8 cellular contexts compared by ENCODE assay signal in genomic region chr2:101251844-101252407, GRCh38. TPM values are rescaled to one million over a fixed set of nuclear protein-coding genes. Genes with fewer than 3 reads are reported as not detected.
DNase-seq lines count a peak whose midpoint lies in the region; ATAC-seq, FAIRE-seq and TF ChIP-seq lines count a peak whose summit lies in the region.

No MANE protein-coding gene starts in this region.

- no peak for TF ChIP-seq POLR2A in K562 (conservative IDR thresholded peaks at IDR 0.05)

- H3K27ac Mint-ChIP-seq in immature natural killer cell = peak overlapping the region; percentile 90 to 99 (median 96)

- peak overlapping the region; percentile 72 to 89 for H3K9ac ChIP-seq in K562 (ENCODE audit: insufficient read depth in 1 of 2, low read depth in 2 of 2, low read length in 2 of 2)

- peak overlapping the region; percentile 97 for H3K4me3 ChIP-seq in K562

- H4K20me1 ChIP-seq in K562 (replicated peaks; ENCODE audit: control insufficient read depth, insufficient read depth, low read length) = 0 out of 2 replicates have a peak, but pooled peaks cover 7% of the 10 kb centered on the region

- H3K27me3 Mint-ChIP-seq in immature natural killer cell (ENCODE audit: low read depth in 3 of 3) = peaks cover 12 to 24% (median 17%) of the 10 kb centered on the region in 3 donors

- H3K4me2 ChIP-seq in K562 (ENCODE audit: insufficient read depth, low read length) = peak overlapping the region; percentile 83

- TF ChIP-seq CTCF in C4-2B (conservative IDR thresholded peaks at IDR 0.05) (peak; percentile 84), K562 (IDR thresholded peaks at IDR 0.05 in 2 of 3, conservative IDR thresholded peaks at IDR 0.05 in 1 of 3; ENCODE audit: insufficient read depth in 2 of 3, low read depth in 1 of 3, low read length in 3 of 3) (peak; percentile 34 to 58 (median 43))

- TSS peak; percentile 91 for BruUV-seq in K562 (replicated peaks; lab: Mats Ljungman, UMichigan)

- H2AFZ ChIP-seq in K562 (ENCODE audit: low read depth, low read length) = peak overlapping the region; percentile 99

- 31% methylated on average over 16 of the region's 16 CpGs for WGBS in K562 (ENCODE audit: insufficient coverage, low coverage, missing lambda C conversion rate)

- H3K4me1 ChIP-seq in K562 (replicated peaks in 1 of 2; ENCODE audit: control insufficient read depth in 2 of 2, insufficient read depth in 2 of 2, low read length in 2 of 2) = peaks cover 22 to 23% of the 10 kb centered on the region in 2 experiments

- TF ChIP-seq RAD21 in K562 (CRISPR knock-in tag; conservative IDR thresholded peaks at IDR 0.05 in 1 of 2, IDR thresholded peaks at IDR 0.05 in 1 of 2) = peak in 1 of 2 experiments; percentile 16; a peak in 2 of 4 replicates

- peaks cover 0 to 3% (median 0%) of the 10 kb centered on the region in 3 donors for H3K36me3 Mint-ChIP-seq in immature natural killer cell

- no peaks in the 10 kb centered on the region for H3K27me3 ChIP-seq in K562 (ENCODE audit: control insufficient read depth in 2 of 2, insufficient read depth in 2 of 2, low read length in 2 of 2)

- CTCF ChIA-PET in K562 (lab: Yijun Ruan, JAX; ENCODE audit: low intra/inter-chr PET ratio) = interaction anchor here (0.5 to 1.2 kb wide), 3 partner anchors 216 to 274 kb away, joined by 3 to 5 read pairs (median 3); no protein-coding TSS in a partner anchor

- peaks cover 38 to 49% of the 10 kb centered on the region in 2 donors for H3K4me1 Mint-ChIP-seq in immature natural killer cell

- in situ Hi-C loops in K562 (cut with MboI) = no loop called here

- H3K27ac ChIP-seq in C4-2B = peak overlapping the region; percentile 97
- H3K27ac ChIP-seq in K562 (ENCODE audit: extremely low read depth, low read depth, low read length) = peak overlapping the region; percentile 81

- peak; percentile 52 for ATAC-seq in GM19035 (IDR thresholded peaks at IDR 0.05; ENCODE audit: unreplicated experiment)
- peak; percentile 45 for ATAC-seq in HG03175 (IDR thresholded peaks at IDR 0.05; ENCODE audit: unreplicated experiment)
- peak; percentile 80 for ATAC-seq in K562

- no peak for TF ChIP-seq EP300 in K562 (IDR thresholded peaks at IDR 0.05; ENCODE audit: low read length)

- H3K36me3 ChIP-seq in K562 (ENCODE audit: control insufficient read depth, insufficient read depth, low read length) = peaks cover 16% of the 10 kb centered on the region; the same call in 2 of the 3 replicates

- peak overlapping the region; percentile 92 to 99 (median 96) for H3K4me3 Mint-ChIP-seq in immature natural killer cell

- FAIRE-seq in K562 (lab: Jason Lieb, UNC) = peak; percentile 52

- peak; percentile 33 for DNase-seq in NCI-H748 treated with DMSO at 0.1 percent for 48 hours (lab: John Stamatoyannopoulos, UW)
- DNase-seq in K562 (ENCODE audit: extremely low read depth in 1 of 4, low spot score in 3 of 4) = peak in 1 of 4 experiments; percentile 31
- DNase-seq in immature natural killer cell = no peak
- DNase-seq in stimulated activated CD8-positive, alpha-beta memory T cell treated with anti-CD3 and anti-CD28 coated beads, Interleukin-4, amount 100 ng/mL, for 48 hours = peak; percentile 34
- no peak for DNase-seq in SKM-1 treated with dmso at 0.1 percent for 144 hours (lab: John Stamatoyannopoulos, UW; ENCODE audit: unreplicated experiment)

- H3K9me3 ChIP-seq in K562 (replicated peaks; ENCODE audit: control insufficient read depth, insufficient read depth, low read depth, low read length) = peaks cover 4% of the 10 kb centered on the region; the same call in 1 of the 2 replicates

- POLR2A ChIA-PET in K562 (lab: Yijun Ruan, JAX) = interaction anchor here (0.7 to 1.8 kb wide), 5 partner anchors 8 to 1002 kb away, joined by 3 to 7 read pairs (median 4); partner anchors contain the start of gene RPL31

- intact Hi-C loops in K562 (cut with micrococcal nuclease) = loop anchor here (2.0 to 5.0 kb wide), 2 partner anchors 100 to 239 kb away; partner anchors contain the start of gene TBC1D8

- H3K79me2 ChIP-seq in K562 (ENCODE audit: control insufficient read depth, insufficient read depth, low read length) = peaks cover 37% of the 10 kb centered on the region

- H3K9me3 Mint-ChIP-seq in immature natural killer cell = no peaks in the 10 kb centered on the region

- no peaks in the 10 kb centered on the region for H3K9me1 ChIP-seq in K562 (ENCODE audit: control insufficient read depth, insufficient read depth, low read length)

TF ChIP-seq in K562, 482 proteins besides CTCF, POLR2A, EP300 and RAD21:
- TF ChIP-seq TAF9B (IDR thresholded peaks at IDR 0.05; ENCODE audit: partially characterized antibody) = peak; percentile 8
- TF ChIP-seq RB1 (IDR thresholded peaks at IDR 0.05; ENCODE audit: low read depth) = 0 out of 2 replicates have a peak, but pooled peaks have one; percentile 37
- TF ChIP-seq ERF (CRISPR knock-in tag; IDR thresholded peaks at IDR 0.05) = 0 out of 2 replicates have a peak, but pooled peaks have one; percentile 21
- no peak for TF ChIP-seq KLF10 (CRISPR knock-in tag; IDR thresholded peaks at IDR 0.05)
- TF ChIP-seq FOXP1 (CRISPR knock-in tag; IDR thresholded peaks at IDR 0.05) = no peak
- TF ChIP-seq HNRNPLL (IDR thresholded peaks at IDR 0.05; ENCODE audit: low read depth, low read length, poor library complexity, severe bottlenecking) = peak; percentile 0
- TF ChIP-seq, protein P1, sequence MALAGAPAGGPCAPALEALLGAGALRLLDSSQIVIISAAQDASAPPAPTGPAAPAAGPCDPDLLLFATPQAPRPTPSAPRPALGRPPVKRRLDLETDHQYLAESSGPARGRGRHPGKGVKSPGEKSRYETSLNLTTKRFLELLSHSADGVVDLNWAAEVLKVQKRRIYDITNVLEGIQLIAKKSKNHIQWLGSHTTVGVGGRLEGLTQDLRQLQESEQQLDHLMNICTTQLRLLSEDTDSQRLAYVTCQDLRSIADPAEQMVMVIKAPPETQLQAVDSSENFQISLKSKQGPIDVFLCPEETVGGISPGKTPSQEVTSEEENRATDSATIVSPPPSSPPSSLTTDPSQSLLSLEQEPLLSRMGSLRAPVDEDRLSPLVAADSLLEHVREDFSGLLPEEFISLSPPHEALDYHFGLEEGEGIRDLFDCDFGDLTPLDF (CRISPR knock-in tag; IDR thresholded peaks at IDR 0.05) = 0 out of 2 replicates have a peak, but pooled peaks have one; percentile 20

RNA-seq across cellular contexts. Expression of gene CNOT11, which starts 0.8 kb away (rescaled TPM):
- total RNA-seq in K562 (2011; cell fraction: chromatin; rRNA removed; ENCODE audit: low replicate concordance) = 56.3 and 58.9 TPM in 2 replicates
- total RNA-seq in K562 (2011; cell fraction: nucleolus; rRNA removed) = 33.7 and 34.5 TPM in 2 replicates
- total RNA-seq in K562 (2011; cell fraction: nucleoplasm; rRNA removed) = 34.8 and 41.8 TPM in 2 replicates
- total RNA-seq in K562 (2014; rRNA removed) (44.2 and 59.8 TPM in 2 replicates), K562 (2014; rRNA removed; fragmentation: Illumina TruSeq; extraction: Trizol) (64.2 and 70.6 TPM in 2 replicates), K562 (2015; rRNA removed; fragmentation: Illumina TruSeq; extraction: Trizol) (91.9 and 92.9 TPM in 2 replicates), K562 (2021) (61.5 and 66.2 TPM in 2 replicates)
- polyA plus RNA-seq in K562 (2011; rRNA removed) (89.1 and 105 TPM in 2 replicates), K562 (2014; fragmentation: Illumina TruSeq; extraction: Trizol) (114 and 163 TPM in 2 replicates), K562 (2014; fragmentation: Nextera tagmentation; extraction: Ambion mirVana) (10 to 100 TPM; 12.7 to 13.2 TPM), K562 (2014; rRNA removed) (54.2 and 62.2 TPM in 2 replicates), immature natural killer cell (10 to 100 TPM; 37.0 to 56.9 (median 39.3) TPM)
- 53.5 and 79.9 TPM in 2 replicates for polyA plus RNA-seq in K562 (2011; cell fraction: cytosol; rRNA removed)
- 150 and 160 TPM in 2 replicates for polyA plus RNA-seq in K562 (2011; cell fraction: nucleus; rRNA removed)
- 41.6 and 49.2 TPM in 2 replicates for polyA plus RNA-seq in K562 (2012)
- polyA minus RNA-seq in K562 (2011; rRNA and poly(A)+ RNA removed) = 84.0 and 119 TPM in 2 replicates
- 43.2 and 58.7 TPM in 2 replicates for polyA minus RNA-seq in K562 (2011; cell fraction: cytosol; rRNA and poly(A)+ RNA removed)
- polyA minus RNA-seq in K562 (2011; cell fraction: nucleus; rRNA and poly(A)+ RNA removed) = 18.7 and 22.2 TPM in 2 replicates

RNA-seq across cellular contexts. Expression of gene RNF149, which starts 56.6 kb away (rescaled TPM):
- 82.0 and 197 TPM in 2 replicates for total RNA-seq in K562 (2011; cell fraction: chromatin; rRNA removed; ENCODE audit: low replicate concordance)
- total RNA-seq in K562 (2011; cell fraction: nucleolus; rRNA removed) = 55.7 and 63.3 TPM in 2 replicates
- total RNA-seq in K562 (2011; cell fraction: nucleoplasm; rRNA removed) = 101 and 175 TPM in 2 replicates
- total RNA-seq in K562 (2014; rRNA removed) (24.1 and 25.3 TPM in 2 replicates), K562 (2014; rRNA removed; fragmentation: Illumina TruSeq; extraction: Trizol) (31.5 and 36.1 TPM in 2 replicates), K562 (2015; rRNA removed; fragmentation: Illumina TruSeq; extraction: Trizol) (23.3 and 28.3 TPM in 2 replicates), K562 (2021) (21.8 and 22.8 TPM in 2 replicates)
- polyA plus RNA-seq in K562 (2011; rRNA removed) (27.2 and 28.4 TPM in 2 replicates), K562 (2014; fragmentation: Illumina TruSeq; extraction: Trizol) (17.7 and 21.3 TPM in 2 replicates), K562 (2014; fragmentation: Nextera tagmentation; extraction: Ambion mirVana) (1 to 10 TPM; 9.0 to 9.5 TPM), K562 (2014; rRNA removed) (21.0 and 23.3 TPM in 2 replicates), immature natural killer cell (10 to 100 TPM; 45.5 to 79.9 (median 50.9) TPM)
- 8.5 and 12.5 TPM in 2 replicates for polyA plus RNA-seq in K562 (2011; cell fraction: cytosol; rRNA removed)
- 34.9 and 38.9 TPM in 2 replicates for polyA plus RNA-seq in K562 (2011; cell fraction: nucleus; rRNA removed)
- polyA plus RNA-seq in K562 (2012) = 12.4 and 17.9 TPM in 2 replicates
- 31.2 and 33.4 TPM in 2 replicates for polyA minus RNA-seq in K562 (2011; rRNA and poly(A)+ RNA removed)
- polyA minus RNA-seq in K562 (2011; cell fraction: cytosol; rRNA and poly(A)+ RNA removed) = 11.4 and 13.9 TPM in 2 replicates
- 25.7 and 42.1 TPM in 2 replicates for polyA minus RNA-seq in K562 (2011; cell fraction: nucleus; rRNA and poly(A)+ RNA removed)

Comparison
In these comparisons a context has a peak if more than half of its experiments do, and no peak if none do; other contexts are left out.
1. DNase-seq: peak in NCI-H748 treated with DMSO at 0.1 percent for 48 hours (single experiment) and stimulated activated CD8-positive, alpha-beta memory T cell treated with anti-CD3 and anti-CD28 coated beads, Interleukin-4, amount 100 ng/mL, for 48 hours (single experiment); none in immature natural killer cell (0 of 3) and SKM-1 treated with dmso at 0.1 percent for 144 hours (single experiment).
2. Peak in every context shown above with its lines, with median percentiles within 50 percentile points of each other: ATAC-seq.